ENCODE assay signal across 9 cellular contexts in the genomic region with DNA sequence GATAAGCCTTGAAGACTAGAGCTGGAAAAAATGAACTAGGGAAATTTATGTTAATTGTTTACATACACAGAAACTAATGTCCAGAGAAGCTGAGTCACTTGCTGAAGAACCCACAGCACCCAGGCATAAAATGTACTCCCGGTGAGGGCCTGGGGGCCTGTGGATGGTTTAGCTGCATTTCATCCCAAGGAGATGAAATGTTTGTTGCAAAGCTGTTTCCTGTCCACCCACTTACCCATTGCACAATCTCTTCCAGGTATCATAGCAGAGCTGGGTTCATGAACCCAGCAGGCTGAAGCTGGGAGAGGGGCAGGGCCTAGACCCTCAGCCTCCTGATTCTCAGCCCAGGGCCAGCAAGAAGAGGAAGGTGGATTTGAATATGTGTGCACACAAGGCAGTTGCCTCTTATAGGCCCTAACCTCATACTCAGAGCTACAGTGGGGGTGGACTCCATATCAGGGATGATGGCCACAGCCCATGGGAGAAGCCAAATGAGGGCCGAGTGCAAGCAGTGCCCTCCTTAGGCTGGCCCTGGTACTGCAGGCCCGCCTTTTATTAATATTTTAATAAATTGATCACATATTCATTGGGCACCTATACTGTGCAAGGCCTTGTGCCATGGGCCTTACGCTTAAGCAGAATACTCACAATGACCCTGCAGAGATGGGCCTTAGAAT.
A peak's percentile ranks its signal among the peaks of the same experiment; 100 is the strongest.
DNase-seq lines count a peak whose midpoint lies in the region; ATAC-seq and TF ChIP-seq lines count a peak whose summit lies in the region.
"Had no signal": no experiment of that assay in that cellular context is flagged by ENCODE, and none has a peak within 500 bp of the region (broad histone marks: within the 10 kb centered on the region; RNA-seq: fewer than 3 reads in every experiment).

No MANE protein-coding gene starts in this region.

- H3K4me3 Mint-ChIP-seq in activated CD4-positive, alpha-beta memory T cell treated with anti-CD3 and anti-CD28 coated beads for 36 hours, result no peak overlapping the region
- no peak overlapping the region for H3K4me3 Mint-ChIP-seq in activated CD4-positive, alpha-beta memory T cell treated with anti-CD3 and anti-CD28 coated beads, Interleukin-2, amount 10 ng/mL, durations not matched to agents 7 days and 5 days
- no peak overlapping the region for H3K4me3 Mint-ChIP-seq in mesothelial cell of epicardium
- H3K4me3 Mint-ChIP-seq in activated T-helper 1 cell treated with anti-CD3 and anti-CD28 coated beads, Interleukin-12 subunit alpha, Interleukin-12 subunit beta, Interleukin-2, Interleukin-4 antibody, amounts not matched to agents 30 ng/mL and 10 ng/mL and 1 ng/mL, durations not matched to agents 14 hours and 24 hours and 36 hours, result no peak overlapping the region

- no peak for ATAC-seq in GM18870 (IDR thresholded peaks at IDR 0.05; ENCODE audit: unreplicated experiment)
- ATAC-seq: activated naive CD4-positive, alpha-beta T cell treated with anti-CD3 and anti-CD28 coated beads, Interleukin-2, amount 50 U/mL, for 72 hours had no signal

- no peak overlapping the region for H3K27ac Mint-ChIP-seq in activated CD4-positive, alpha-beta memory T cell treated with anti-CD3 and anti-CD28 coated beads for 36 hours
- H3K27ac Mint-ChIP-seq in activated CD4-positive, alpha-beta memory T cell treated with anti-CD3 and anti-CD28 coated beads, Interleukin-2, amount 10 ng/mL, durations not matched to agents 7 days and 5 days, result no peak overlapping the region
- H3K27ac Mint-ChIP-seq in mesothelial cell of epicardium, result peak overlapping the region; percentile 86
- H3K27ac Mint-ChIP-seq in activated T-helper 1 cell treated with anti-CD3 and anti-CD28 coated beads, Interleukin-12 subunit alpha, Interleukin-12 subunit beta, Interleukin-2, Interleukin-4 antibody, amounts not matched to agents 30 ng/mL and 10 ng/mL and 1 ng/mL, durations not matched to agents 14 hours and 24 hours and 36 hours, result no peak overlapping the region
- H3K27ac Mint-ChIP-seq: activated naive CD4-positive, alpha-beta T cell treated with anti-CD3 and anti-CD28 coated beads, Interleukin-2, amount 50 U/mL, for 72 hours had no signal

- peaks cover 7% of the 10 kb centered on the region for H3K27me3 Mint-ChIP-seq in activated CD4-positive, alpha-beta memory T cell treated with anti-CD3 and anti-CD28 coated beads for 36 hours
- H3K27me3 Mint-ChIP-seq in activated CD4-positive, alpha-beta memory T cell treated with anti-CD3 and anti-CD28 coated beads, Interleukin-2, amount 10 ng/mL, durations not matched to agents 7 days and 5 days, result peaks cover 5% of the 10 kb centered on the region
- H3K27me3 Mint-ChIP-seq in mesothelial cell of epicardium (ENCODE audit: low read depth), result no peaks in the 10 kb centered on the region
- peaks cover 3% of the 10 kb centered on the region for H3K27me3 Mint-ChIP-seq in activated T-helper 1 cell treated with anti-CD3 and anti-CD28 coated beads, Interleukin-12 subunit alpha, Interleukin-12 subunit beta, Interleukin-2, Interleukin-4 antibody, amounts not matched to agents 30 ng/mL and 10 ng/mL and 1 ng/mL, durations not matched to agents 14 hours and 24 hours and 36 hours (ENCODE audit: insufficient read depth)

- POLR2A ChIA-PET in activated CD4-positive, alpha-beta memory T cell treated with anti-CD3 and anti-CD28 coated beads for 36 hours (lab: Charles Lee), result no interaction called here
- POLR2A ChIA-PET in activated CD4-positive, alpha-beta memory T cell treated with anti-CD3 and anti-CD28 coated beads, Interleukin-2, amount 10 ng/mL, durations not matched to agents 7 days and 5 days (lab: Charles Lee), result no interaction called here

- peak; percentile 95 for TF ChIP-seq CTCF in mesothelial cell of epicardium (IDR thresholded peaks at IDR 0.05; ENCODE audit: unreplicated experiment)

- H3K36me3 Mint-ChIP-seq in activated CD4-positive, alpha-beta memory T cell treated with anti-CD3 and anti-CD28 coated beads for 36 hours, result no peaks in the 10 kb centered on the region
- no peaks in the 10 kb centered on the region for H3K36me3 Mint-ChIP-seq in activated CD4-positive, alpha-beta memory T cell treated with anti-CD3 and anti-CD28 coated beads, Interleukin-2, amount 10 ng/mL, durations not matched to agents 7 days and 5 days (ENCODE audit: low read depth)
- H3K36me3 Mint-ChIP-seq in mesothelial cell of epicardium, result peaks cover 28% of the 10 kb centered on the region
- no peaks in the 10 kb centered on the region for H3K36me3 Mint-ChIP-seq in activated T-helper 1 cell treated with anti-CD3 and anti-CD28 coated beads, Interleukin-12 subunit alpha, Interleukin-12 subunit beta, Interleukin-2, Interleukin-4 antibody, amounts not matched to agents 30 ng/mL and 10 ng/mL and 1 ng/mL, durations not matched to agents 14 hours and 24 hours and 36 hours (ENCODE audit: low read depth)
- H3K36me3 Mint-ChIP-seq: activated naive CD4-positive, alpha-beta T cell treated with anti-CD3 and anti-CD28 coated beads, Interleukin-2, amount 50 U/mL, for 72 hours had no signal

- CTCF ChIA-PET in activated CD4-positive, alpha-beta memory T cell treated with anti-CD3 and anti-CD28 coated beads for 36 hours (lab: Charles Lee), result interaction anchor here (0.6 to 1.9 kb wide), 6 partner anchors 8 to 159 kb away, joined by 3 to 15 read pairs (median 4); no protein-coding TSS in a partner anchor
- CTCF ChIA-PET in activated CD4-positive, alpha-beta memory T cell treated with anti-CD3 and anti-CD28 coated beads, Interleukin-2, amount 10 ng/mL, durations not matched to agents 7 days and 5 days (lab: Charles Lee), result interaction anchor here (0.7 to 1.3 kb wide), 3 partner anchors 23 to 157 kb away, joined by 3 to 5 read pairs (median 4); no protein-coding TSS in a partner anchor

- H3K4me1 Mint-ChIP-seq in activated CD4-positive, alpha-beta memory T cell treated with anti-CD3 and anti-CD28 coated beads for 36 hours (ENCODE audit: low read depth), result no peaks in the 10 kb centered on the region
- H3K4me1 Mint-ChIP-seq in activated CD4-positive, alpha-beta memory T cell treated with anti-CD3 and anti-CD28 coated beads, Interleukin-2, amount 10 ng/mL, durations not matched to agents 7 days and 5 days, result no peaks in the 10 kb centered on the region
- H3K4me1 Mint-ChIP-seq in mesothelial cell of epicardium, result peaks cover 7% of the 10 kb centered on the region
- no peaks in the 10 kb centered on the region for H3K4me1 Mint-ChIP-seq in activated T-helper 1 cell treated with anti-CD3 and anti-CD28 coated beads, Interleukin-12 subunit alpha, Interleukin-12 subunit beta, Interleukin-2, Interleukin-4 antibody, amounts not matched to agents 30 ng/mL and 10 ng/mL and 1 ng/mL, durations not matched to agents 14 hours and 24 hours and 36 hours (ENCODE audit: low read depth)

- intact Hi-C loops in activated CD4-positive, alpha-beta memory T cell treated with anti-CD3 and anti-CD28 coated beads for 36 hours (cut with micrococcal nuclease), result loop anchor here (1.0 kb wide), 1 partner anchor 158 kb away; no protein-coding TSS in a partner anchor
- intact Hi-C loops in activated T-helper 1 cell treated with anti-CD3 and anti-CD28 coated beads, Interleukin-12 subunit alpha, Interleukin-12 subunit beta, Interleukin-2, Interleukin-4 antibody, amounts not matched to agents 30 ng/mL and 10 ng/mL and 1 ng/mL, durations not matched to agents 14 hours and 24 hours and 36 hours (cut with micrococcal nuclease), result no loop called here

- peak; percentile 18 for DNase-seq in activated CD4-positive, alpha-beta memory T cell treated with anti-CD3 and anti-CD28 coated beads for 36 hours
- DNase-seq in activated CD4-positive, alpha-beta memory T cell treated with anti-CD3 and anti-CD28 coated beads, Interleukin-2, amount 10 ng/mL, durations not matched to agents 7 days and 5 days, result no peak
- DNase-seq in NCI-H2227 (lab: John Stamatoyannopoulos, UW; ENCODE audit: unreplicated experiment) (peak; percentile 30), dermis microvascular lymphatic vessel endothelial cell (ENCODE audit: low read depth in 2 of 2) (peak; percentile 32 to 62), mesothelial cell of epicardium (ENCODE audit: low spot score in 2 of 2, unreplicated experiment in 2 of 2) (peak; percentile 34 to 79), SIG-M5 treated with dmso at 0.1 percent for 504 hours (lab: John Stamatoyannopoulos, UW; ENCODE audit: unreplicated experiment) (no peak)
- DNase-seq in activated T-helper 1 cell treated with anti-CD3 and anti-CD28 coated beads, Interleukin-12 subunit alpha, Interleukin-12 subunit beta, Interleukin-2, Interleukin-4 antibody, amounts not matched to agents 30 ng/mL and 10 ng/mL and 1 ng/mL, durations not matched to agents 14 hours and 24 hours and 36 hours (ENCODE audit: low spot score), result no peak

- no peaks in the 10 kb centered on the region for H3K9me3 Mint-ChIP-seq in activated CD4-positive, alpha-beta memory T cell treated with anti-CD3 and anti-CD28 coated beads for 36 hours
- no peaks in the 10 kb centered on the region for H3K9me3 Mint-ChIP-seq in activated CD4-positive, alpha-beta memory T cell treated with anti-CD3 and anti-CD28 coated beads, Interleukin-2, amount 10 ng/mL, durations not matched to agents 7 days and 5 days
- H3K9me3 Mint-ChIP-seq in mesothelial cell of epicardium, result no peaks in the 10 kb centered on the region
- H3K9me3 Mint-ChIP-seq in activated T-helper 1 cell treated with anti-CD3 and anti-CD28 coated beads, Interleukin-12 subunit alpha, Interleukin-12 subunit beta, Interleukin-2, Interleukin-4 antibody, amounts not matched to agents 30 ng/mL and 10 ng/mL and 1 ng/mL, durations not matched to agents 14 hours and 24 hours and 36 hours, result no peaks in the 10 kb centered on the region
- H3K9me3 Mint-ChIP-seq: activated naive CD4-positive, alpha-beta T cell treated with anti-CD3 and anti-CD28 coated beads, Interleukin-2, amount 50 U/mL, for 72 hours had no signal

Comparison
In these comparisons a context has a peak if more than half of its experiments do, and no peak if none do; other contexts are left out.
1. DNase-seq: peak in activated CD4-positive, alpha-beta memory T cell treated with anti-CD3 and anti-CD28 coated beads for 36 hours (single experiment), NCI-H2227 (single experiment), dermis microvascular lymphatic vessel endothelial cell (2 of 2) and mesothelial cell of epicardium (2 of 2); none in activated CD4-positive, alpha-beta memory T cell treated with anti-CD3 and anti-CD28 coated beads, Interleukin-2, amount 10 ng/mL, durations not matched to agents 7 days and 5 days (single experiment), activated T-helper 1 cell treated with anti-CD3 and anti-CD28 coated beads, Interleukin-12 subunit alpha, Interleukin-12 subunit beta, Interleukin-2, Interleukin-4 antibody, amounts not matched to agents 30 ng/mL and 10 ng/mL and 1 ng/mL, durations not matched to agents 14 hours and 24 hours and 36 hours (single experiment) and SIG-M5 treated with dmso at 0.1 percent for 504 hours (single experiment).